ENCODE assay signal across 8 cellular contexts in genomic region chr19:7830823-7831222, GRCh38. TPM values are rescaled to one million over a fixed set of nuclear protein-coding genes. Genes with fewer than 3 reads are reported as not detected.
DNase-seq lines count a peak whose midpoint lies in the region; ATAC-seq and TF ChIP-seq lines count a peak whose summit lies in the region.

No MANE protein-coding gene starts in this region.

- H3K9me3 ChIP-seq in heart left ventricle (no peaks in the 10 kb centered on the region), upper lobe of right lung (no peaks in the 10 kb centered on the region)

- no peak overlapping the region for H3K4ac ChIP-seq in mesendoderm (ENCODE audit: low read depth, low read length)

- no peak overlapping the region for H3K18ac ChIP-seq in mesendoderm (ENCODE audit: low read length)

- in situ Hi-C loops in astrocyte of the cerebellum (cut with HindIII; ENCODE audit: low sequenced_read_pairs): no loop called here

- H3K79me1 ChIP-seq in mesendoderm (ENCODE audit: low read length): no peaks in the 10 kb centered on the region

- no peak overlapping the region for H3K4me2 ChIP-seq in mesendoderm (ENCODE audit: low read length)

- no peak for ATAC-seq in heart left ventricle
- no peak for ATAC-seq in left cardiac atrium
- ATAC-seq in upper lobe of right lung: no peak
- no peak for ATAC-seq in HG03460 (IDR thresholded peaks at IDR 0.05; ENCODE audit: unreplicated experiment)

- intact Hi-C loops in heart left ventricle (cut with DNase I) (no loop called here), left cardiac atrium (cut with DNase I) (no loop called here), upper lobe of right lung (cut with DNase I) (no loop called here)

- DNase-seq in heart left ventricle (no peak), left cardiac atrium (no peak), astrocyte of the cerebellum (ENCODE audit: low read depth) (no peak), mesendoderm (no peak), upper lobe of right lung (no peak), NCI-H1092 treated with DMSO at 0.1 percent for 48 hours (lab: John Stamatoyannopoulos, UW) (no peak), NCI-H1417 treated with DMSO at 0.1 percent for 48 hours (lab: John Stamatoyannopoulos, UW) (no peak)

- no peaks in the 10 kb centered on the region for H3K27me3 ChIP-seq in heart left ventricle
- H3K27me3 ChIP-seq in mesendoderm (ENCODE audit: insufficient read depth, low read length, poor library complexity): peaks cover 2% of the 10 kb centered on the region
- no peaks in the 10 kb centered on the region for H3K27me3 ChIP-seq in upper lobe of right lung

- no peak overlapping the region for H2BK15ac ChIP-seq in mesendoderm (replicated peaks; ENCODE audit: low read depth)

- peak overlapping the region in 11 of 12 donors; percentile 54 to 98 (median 73) for H3K4me3 ChIP-seq in heart left ventricle
- peak overlapping the region; percentile 53 for H3K4me3 ChIP-seq in astrocyte of the cerebellum (ENCODE audit: low read depth, low read length)
- no peak overlapping the region for H3K4me3 ChIP-seq in mesendoderm (ENCODE audit: low read length)
- H3K4me3 ChIP-seq in upper lobe of right lung: peak overlapping the region; percentile 56

- no peak overlapping the region for H4K5ac ChIP-seq in mesendoderm (ENCODE audit: low read length)

- no peak overlapping the region for H3K23ac ChIP-seq in mesendoderm (ENCODE audit: low read length)

- no peak overlapping the region for H4K8ac ChIP-seq in mesendoderm (ENCODE audit: low read depth, low read length)

- H3K4me1 ChIP-seq in heart left ventricle (peaks cover 0 to 43% (median 22%) of the 10 kb centered on the region in 12 donors), mesendoderm (ENCODE audit: control insufficient read depth, low read depth, low read length) (no peaks in the 10 kb centered on the region), upper lobe of right lung (peaks cover 9% of the 10 kb centered on the region)

- WGBS in heart left ventricle, 4 donors: 30 to 43% (median 39%) methylated on average over 5 to 7 of the region's 7 CpGs
- WGBS in mesendoderm (ENCODE audit: extremely low coverage, insufficient coverage, low lambda C conversion rate): no CpG with 5 or more reads among the region's 7 CpGs

- no peak overlapping the region for H3K9ac ChIP-seq in mesendoderm (ENCODE audit: low read length)

- no peak for TF ChIP-seq POLR2A in heart left ventricle (IDR thresholded peaks at IDR 0.05)

- H3K79me2 ChIP-seq in mesendoderm (ENCODE audit: control insufficient read depth, insufficient read depth, low read length): no peaks in the 10 kb centered on the region

- no peak overlapping the region for H2BK5ac ChIP-seq in mesendoderm (ENCODE audit: low read length)

- peak overlapping the region; percentile 49 for H3K56ac ChIP-seq in mesendoderm (ENCODE audit: low read length)

- H2AK5ac ChIP-seq in mesendoderm (ENCODE audit: low read length): no peak overlapping the region

- H3K36me3 ChIP-seq in heart left ventricle (no peaks in the 10 kb centered on the region), mesendoderm (ENCODE audit: control insufficient read depth, insufficient read depth, low read length) (no peaks in the 10 kb centered on the region), upper lobe of right lung (no peaks in the 10 kb centered on the region)

- H3K27ac ChIP-seq in heart left ventricle: no peak overlapping the region
- H3K27ac ChIP-seq in mesendoderm (ENCODE audit: low read depth, low read length): no peak overlapping the region
- no peak overlapping the region for H3K27ac ChIP-seq in upper lobe of right lung

- no peak overlapping the region for H2BK120ac ChIP-seq in mesendoderm (ENCODE audit: low read depth, low read length)

- TF ChIP-seq CTCF in heart left ventricle (IDR thresholded peaks at IDR 0.05) (no peak), astrocyte of the cerebellum (IDR thresholded peaks at IDR 0.05; ENCODE audit: low read depth, low read length, missing control alignments) (no peak), upper lobe of right lung (IDR thresholded peaks at IDR 0.05) (no peak)

RNA-seq across cellular contexts. Expression of gene EVI5L, which starts 0.8 kb away (rescaled TPM):
- total RNA-seq in heart left ventricle (10 to 100 TPM; 18.2 to 41.9 (median 22.1) TPM), left cardiac atrium (10 to 100 TPM; 17.6 to 18.8 TPM), upper lobe of right lung (15.5 TPM)
- 10 to 100 TPM; 20.5 to 34.7 TPM for polyA plus RNA-seq in heart left ventricle
- 1.5 TPM for polyA plus RNA-seq in mesendoderm (2013, experiment 1 of 2)
- 1.5 TPM for polyA plus RNA-seq in mesendoderm (2013, experiment 2 of 2)

RNA-seq across cellular contexts. Expression of gene PRR36, which starts 43.4 kb away (rescaled TPM):
- under 1 TPM in 5 of 9 donors, not detected in 4; 0.07 to 0.27 (median 0.11) TPM for total RNA-seq in heart left ventricle
- polyA plus RNA-seq in heart left ventricle: under 1 TPM; 0.01 to 0.04 TPM
- total RNA-seq in left cardiac atrium: under 1 TPM; 0.10 to 0.24 TPM
- polyA plus RNA-seq in mesendoderm (2013, experiment 1 of 2): 4.7 TPM
- polyA plus RNA-seq in mesendoderm (2013, experiment 2 of 2): 4.6 TPM
- total RNA-seq in upper lobe of right lung: 2.6 TPM

RNA-seq across cellular contexts. Expression of gene LRRC8E, which starts 57.5 kb away (rescaled TPM):
- 1 to 10 TPM in 4 of 9 donors, under 1 TPM in 5; 0.17 to 2.2 (median 1.00) TPM for total RNA-seq in heart left ventricle
- polyA plus RNA-seq in heart left ventricle: 1 to 10 TPM in 1 of 2 donors, under 1 TPM in 1; 0.27 to 2.6 TPM
- total RNA-seq in left cardiac atrium: 1 to 10 TPM in 1 of 2 donors, under 1 TPM in 1; 0.88 to 1.7 TPM
- polyA plus RNA-seq in mesendoderm (2013, experiment 1 of 2): 0.88 TPM
- polyA plus RNA-seq in mesendoderm (2013, experiment 2 of 2): 1.0 TPM
- total RNA-seq in upper lobe of right lung: 11.0 TPM
